1 cellular context compared by ENCODE assay signal in the genomic region with DNA sequence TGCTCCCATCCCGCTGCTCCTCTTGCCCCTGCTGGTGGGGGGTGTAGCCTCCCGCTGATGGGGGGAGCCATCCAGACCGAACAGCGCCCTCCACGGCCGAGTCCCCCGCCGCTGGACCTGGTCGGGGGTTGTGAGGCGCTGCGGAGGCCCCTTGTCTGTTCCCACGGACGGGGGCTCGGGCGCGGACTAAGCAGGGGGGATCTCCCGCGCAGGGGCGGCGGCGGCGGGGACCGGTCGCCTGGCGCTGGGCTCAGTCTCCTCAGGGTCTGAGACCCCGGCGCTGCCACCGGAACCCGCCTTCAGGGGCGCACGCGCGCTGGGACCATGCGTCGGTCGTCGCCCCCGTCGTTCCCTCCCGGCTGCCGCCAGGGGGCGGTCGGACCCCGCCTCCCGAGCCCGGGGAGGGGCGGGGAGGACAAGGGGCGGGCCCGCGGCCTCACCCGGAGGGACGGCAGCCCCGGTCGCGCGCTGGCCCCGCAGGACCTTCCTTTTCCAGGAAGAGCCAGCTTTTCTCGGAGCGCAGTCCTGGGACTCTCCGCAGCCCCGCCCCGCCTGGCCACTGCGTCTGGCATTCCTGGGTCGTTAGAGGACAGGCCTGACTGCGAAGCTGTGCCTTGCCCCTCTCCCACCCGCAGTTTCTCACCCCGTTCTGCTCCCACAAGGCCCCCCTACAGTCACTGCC.
A peak's percentile ranks its signal among the peaks of the same experiment; 100 is the strongest.
TF ChIP-seq lines count a peak whose summit lies in the region.

No MANE protein-coding gene starts in this region.

TF ChIP-seq in HepG2, 621 proteins besides CTCF, POLR2A, EP300 and RAD21 (continued from another document and continues in another):
- TF ChIP-seq, protein P1, sequence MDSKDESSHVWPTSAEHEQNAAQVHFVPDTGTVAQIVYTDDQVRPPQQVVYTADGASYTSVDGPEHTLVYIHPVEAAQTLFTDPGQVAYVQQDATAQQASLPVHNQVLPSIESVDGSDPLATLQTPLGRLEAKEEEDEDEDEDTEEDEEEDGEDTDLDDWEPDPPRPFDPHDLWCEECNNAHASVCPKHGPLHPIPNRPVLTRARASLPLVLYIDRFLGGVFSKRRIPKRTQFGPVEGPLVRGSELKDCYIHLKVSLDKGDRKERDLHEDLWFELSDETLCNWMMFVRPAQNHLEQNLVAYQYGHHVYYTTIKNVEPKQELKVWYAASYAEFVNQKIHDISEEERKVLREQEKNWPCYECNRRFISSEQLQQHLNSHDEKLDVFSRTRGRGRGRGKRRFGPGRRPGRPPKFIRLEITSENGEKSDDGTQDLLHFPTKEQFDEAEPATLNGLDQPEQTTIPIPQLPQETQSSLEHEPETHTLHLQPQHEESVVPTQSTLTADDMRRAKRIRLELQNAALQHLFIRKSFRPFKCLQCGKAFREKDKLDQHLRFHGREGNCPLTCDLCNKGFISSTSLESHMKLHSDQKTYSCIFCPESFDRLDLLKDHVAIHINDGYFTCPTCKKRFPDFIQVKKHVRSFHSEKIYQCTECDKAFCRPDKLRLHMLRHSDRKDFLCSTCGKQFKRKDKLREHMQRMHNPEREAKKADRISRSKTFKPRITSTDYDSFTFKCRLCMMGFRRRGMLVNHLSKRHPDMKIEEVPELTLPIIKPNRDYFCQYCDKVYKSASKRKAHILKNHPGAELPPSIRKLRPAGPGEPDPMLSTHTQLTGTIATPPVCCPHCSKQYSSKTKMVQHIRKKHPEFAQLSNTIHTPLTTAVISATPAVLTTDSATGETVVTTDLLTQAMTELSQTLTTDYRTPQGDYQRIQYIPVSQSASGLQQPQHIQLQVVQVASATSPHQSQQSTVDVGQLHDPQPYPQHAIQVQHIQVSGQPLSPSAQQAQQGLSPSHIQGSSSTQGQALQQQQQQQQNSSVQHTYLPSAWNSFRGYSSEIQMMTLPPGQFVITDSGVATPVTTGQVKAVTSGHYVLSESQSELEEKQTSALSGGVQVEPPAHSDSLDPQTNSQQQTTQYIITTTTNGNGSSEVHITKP (CRISPR knock-in tag; IDR thresholded peaks at IDR 0.05; ENCODE audit: low read depth) = no peak
- no peak; the same call in 1 of the 2 replicates for TF ChIP-seq HDAC1 (CRISPR knock-in tag; IDR thresholded peaks at IDR 0.05)
- TF ChIP-seq KMT2B (CRISPR knock-in tag; IDR thresholded peaks at IDR 0.05) = no peak
- no peak for TF ChIP-seq PPARG (CRISPR knock-in tag; conservative IDR thresholded peaks at IDR 0.05)
- no peak for TF ChIP-seq RFX1 (IDR thresholded peaks at IDR 0.05)
- peak; percentile 78 for TF ChIP-seq ARNTL (CRISPR knock-in tag; IDR thresholded peaks at IDR 0.05)
- no peak; the same call in 1 of the 2 replicates for TF ChIP-seq KLF6 (CRISPR knock-in tag; IDR thresholded peaks at IDR 0.05)
- no peak for TF ChIP-seq ZNF451 (CRISPR knock-in tag; IDR thresholded peaks at IDR 0.05)
- no peak for TF ChIP-seq KDM5A (IDR thresholded peaks at IDR 0.05; ENCODE audit: borderline replicate concordance, low read length)
- TF ChIP-seq, protein P2, sequence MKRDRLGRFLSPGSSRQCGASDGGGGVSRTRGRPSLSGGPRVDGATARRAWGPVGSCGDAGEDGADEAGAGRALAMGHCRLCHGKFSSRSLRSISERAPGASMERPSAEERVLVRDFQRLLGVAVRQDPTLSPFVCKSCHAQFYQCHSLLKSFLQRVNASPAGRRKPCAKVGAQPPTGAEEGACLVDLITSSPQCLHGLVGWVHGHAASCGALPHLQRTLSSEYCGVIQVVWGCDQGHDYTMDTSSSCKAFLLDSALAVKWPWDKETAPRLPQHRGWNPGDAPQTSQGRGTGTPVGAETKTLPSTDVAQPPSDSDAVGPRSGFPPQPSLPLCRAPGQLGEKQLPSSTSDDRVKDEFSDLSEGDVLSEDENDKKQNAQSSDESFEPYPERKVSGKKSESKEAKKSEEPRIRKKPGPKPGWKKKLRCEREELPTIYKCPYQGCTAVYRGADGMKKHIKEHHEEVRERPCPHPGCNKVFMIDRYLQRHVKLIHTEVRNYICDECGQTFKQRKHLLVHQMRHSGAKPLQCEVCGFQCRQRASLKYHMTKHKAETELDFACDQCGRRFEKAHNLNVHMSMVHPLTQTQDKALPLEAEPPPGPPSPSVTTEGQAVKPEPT (CRISPR knock-in tag; IDR thresholded peaks at IDR 0.05; ENCODE audit: low read depth) = no peak
- TF ChIP-seq HOXA3 (CRISPR knock-in tag; IDR thresholded peaks at IDR 0.05) = peak; percentile 78; the same call in 1 of the 2 replicates
- TF ChIP-seq ZKSCAN8 (CRISPR knock-in tag; IDR thresholded peaks at IDR 0.05; ENCODE audit: borderline replicate concordance) = no peak; the same call in 1 of the 2 replicates
- no peak for TF ChIP-seq ATAD3A (CRISPR knock-in tag; IDR thresholded peaks at IDR 0.05)
- TF ChIP-seq ELF4 (CRISPR knock-in tag; IDR thresholded peaks at IDR 0.05; ENCODE audit: borderline replicate concordance) = no peak
- TF ChIP-seq KDM4B (CRISPR knock-in tag; IDR thresholded peaks at IDR 0.05) = no peak
- no peak for TF ChIP-seq SOX6 (IDR thresholded peaks at IDR 0.05)
- peak; percentile 46; the same call in 1 of the 2 replicates for TF ChIP-seq SOX6 (CRISPR knock-in tag; IDR thresholded peaks at IDR 0.05)
- TF ChIP-seq FOXP1 (IDR thresholded peaks at IDR 0.05) = no peak
- no peak for TF ChIP-seq FOXP1 (CRISPR knock-in tag; IDR thresholded peaks at IDR 0.05)
- TF ChIP-seq ZNF205 (CRISPR knock-in tag; IDR thresholded peaks at IDR 0.05) = no peak
- TF ChIP-seq, protein P3, sequence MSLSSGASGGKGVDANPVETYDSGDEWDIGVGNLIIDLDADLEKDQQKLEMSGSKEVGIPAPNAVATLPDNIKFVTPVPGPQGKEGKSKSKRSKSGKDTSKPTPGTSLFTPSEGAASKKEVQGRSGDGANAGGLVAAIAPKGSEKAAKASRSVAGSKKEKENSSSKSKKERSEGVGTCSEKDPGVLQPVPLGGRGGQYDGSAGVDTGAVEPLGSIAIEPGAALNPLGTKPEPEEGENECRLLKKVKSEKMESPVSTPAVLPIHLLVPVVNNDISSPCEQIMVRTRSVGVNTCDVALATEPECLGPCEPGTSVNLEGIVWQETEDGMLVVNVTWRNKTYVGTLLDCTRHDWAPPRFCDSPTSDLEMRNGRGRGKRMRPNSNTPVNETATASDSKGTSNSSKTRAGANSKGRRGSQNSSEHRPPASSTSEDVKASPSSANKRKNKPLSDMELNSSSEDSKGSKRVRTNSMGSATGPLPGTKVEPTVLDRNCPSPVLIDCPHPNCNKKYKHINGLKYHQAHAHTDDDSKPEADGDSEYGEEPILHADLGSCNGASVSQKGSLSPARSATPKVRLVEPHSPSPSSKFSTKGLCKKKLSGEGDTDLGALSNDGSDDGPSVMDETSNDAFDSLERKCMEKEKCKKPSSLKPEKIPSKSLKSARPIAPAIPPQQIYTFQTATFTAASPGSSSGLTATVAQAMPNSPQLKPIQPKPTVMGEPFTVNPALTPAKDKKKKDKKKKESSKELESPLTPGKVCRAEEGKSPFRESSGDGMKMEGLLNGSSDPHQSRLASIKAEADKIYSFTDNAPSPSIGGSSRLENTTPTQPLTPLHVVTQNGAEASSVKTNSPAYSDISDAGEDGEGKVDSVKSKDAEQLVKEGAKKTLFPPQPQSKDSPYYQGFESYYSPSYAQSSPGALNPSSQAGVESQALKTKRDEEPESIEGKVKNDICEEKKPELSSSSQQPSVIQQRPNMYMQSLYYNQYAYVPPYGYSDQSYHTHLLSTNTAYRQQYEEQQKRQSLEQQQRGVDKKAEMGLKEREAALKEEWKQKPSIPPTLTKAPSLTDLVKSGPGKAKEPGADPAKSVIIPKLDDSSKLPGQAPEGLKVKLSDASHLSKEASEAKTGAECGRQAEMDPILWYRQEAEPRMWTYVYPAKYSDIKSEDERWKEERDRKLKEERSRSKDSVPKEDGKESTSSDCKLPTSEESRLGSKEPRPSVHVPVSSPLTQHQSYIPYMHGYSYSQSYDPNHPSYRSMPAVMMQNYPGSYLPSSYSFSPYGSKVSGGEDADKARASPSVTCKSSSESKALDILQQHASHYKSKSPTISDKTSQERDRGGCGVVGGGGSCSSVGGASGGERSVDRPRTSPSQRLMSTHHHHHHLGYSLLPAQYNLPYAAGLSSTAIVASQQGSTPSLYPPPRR (CRISPR knock-in tag; IDR thresholded peaks at IDR 0.05; ENCODE audit: borderline replicate concordance) = no peak
- TF ChIP-seq ZBED4 (CRISPR knock-in tag; IDR thresholded peaks at IDR 0.05; ENCODE audit: borderline replicate concordance) = peak; percentile 61; the same call in 1 of the 2 replicates
- TF ChIP-seq THYN1 (CRISPR knock-in tag; IDR thresholded peaks at IDR 0.05; ENCODE audit: borderline replicate concordance, low read depth) = no peak
- no peak for TF ChIP-seq CENPX (CRISPR knock-in tag; IDR thresholded peaks at IDR 0.05)
- no peak for TF ChIP-seq WIZ (CRISPR knock-in tag; IDR thresholded peaks at IDR 0.05)
- TF ChIP-seq XBP1 (CRISPR knock-in tag; IDR thresholded peaks at IDR 0.05) = no peak
- no peak for TF ChIP-seq ZNF891 (CRISPR knock-in tag; IDR thresholded peaks at IDR 0.05)
- no peak for TF ChIP-seq CHD4 (IDR thresholded peaks at IDR 0.05; ENCODE audit: borderline replicate concordance, low read length)
- TF ChIP-seq SNAI1 (CRISPR knock-in tag; IDR thresholded peaks at IDR 0.05; ENCODE audit: borderline replicate concordance) = 0 out of 2 replicates have a peak, but pooled peaks have one; percentile 45
- TF ChIP-seq ZFP36L2 (CRISPR knock-in tag; IDR thresholded peaks at IDR 0.05) = no peak
- TF ChIP-seq PHF5A (CRISPR knock-in tag; IDR thresholded peaks at IDR 0.05; ENCODE audit: low read depth, unreplicated experiment) = no peak
- TF ChIP-seq TEAD2 (CRISPR knock-in tag; IDR thresholded peaks at IDR 0.05) = no peak
- TF ChIP-seq NPAS2 (CRISPR knock-in tag; IDR thresholded peaks at IDR 0.05; ENCODE audit: borderline replicate concordance) = no peak
- TF ChIP-seq, protein P4, sequence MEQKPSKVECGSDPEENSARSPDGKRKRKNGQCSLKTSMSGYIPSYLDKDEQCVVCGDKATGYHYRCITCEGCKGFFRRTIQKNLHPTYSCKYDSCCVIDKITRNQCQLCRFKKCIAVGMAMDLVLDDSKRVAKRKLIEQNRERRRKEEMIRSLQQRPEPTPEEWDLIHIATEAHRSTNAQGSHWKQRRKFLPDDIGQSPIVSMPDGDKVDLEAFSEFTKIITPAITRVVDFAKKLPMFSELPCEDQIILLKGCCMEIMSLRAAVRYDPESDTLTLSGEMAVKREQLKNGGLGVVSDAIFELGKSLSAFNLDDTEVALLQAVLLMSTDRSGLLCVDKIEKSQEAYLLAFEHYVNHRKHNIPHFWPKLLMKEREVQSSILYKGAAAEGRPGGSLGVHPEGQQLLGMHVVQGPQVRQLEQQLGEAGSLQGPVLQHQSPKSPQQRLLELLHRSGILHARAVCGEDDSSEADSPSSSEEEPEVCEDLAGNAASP (CRISPR knock-in tag; IDR thresholded peaks at IDR 0.05; ENCODE audit: borderline replicate concordance) = peak; percentile 87
- no peak for TF ChIP-seq ZNF75D (CRISPR knock-in tag; IDR thresholded peaks at IDR 0.05; ENCODE audit: borderline replicate concordance)
- TF ChIP-seq HNRNPK (IDR thresholded peaks at IDR 0.05; ENCODE audit: low read depth, low read length, poor library complexity, severe bottlenecking) = peak; percentile 70
- TF ChIP-seq ZFP41 (CRISPR knock-in tag; IDR thresholded peaks at IDR 0.05; ENCODE audit: borderline replicate concordance) = no peak
- peak; percentile 27; the same call in 1 of the 2 replicates for TF ChIP-seq ZNF777 (CRISPR knock-in tag; IDR thresholded peaks at IDR 0.05)
- no peak for TF ChIP-seq RORA (CRISPR knock-in tag; IDR thresholded peaks at IDR 0.05)
- TF ChIP-seq SKI (IDR thresholded peaks at IDR 0.05; ENCODE audit: partially characterized antibody) = peak; percentile 30
- no peak for TF ChIP-seq IRX3 (CRISPR knock-in tag; IDR thresholded peaks at IDR 0.05; ENCODE audit: borderline replicate concordance, low read depth)
- TF ChIP-seq NFIB (CRISPR knock-in tag; IDR thresholded peaks at IDR 0.05; ENCODE audit: borderline replicate concordance) = no peak
- TF ChIP-seq, protein P5, sequence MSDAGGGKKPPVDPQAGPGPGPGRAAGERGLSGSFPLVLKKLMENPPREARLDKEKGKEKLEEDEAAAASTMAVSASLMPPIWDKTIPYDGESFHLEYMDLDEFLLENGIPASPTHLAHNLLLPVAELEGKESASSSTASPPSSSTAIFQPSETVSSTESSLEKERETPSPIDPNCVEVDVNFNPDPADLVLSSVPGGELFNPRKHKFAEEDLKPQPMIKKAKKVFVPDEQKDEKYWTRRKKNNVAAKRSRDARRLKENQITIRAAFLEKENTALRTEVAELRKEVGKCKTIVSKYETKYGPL (CRISPR knock-in tag; IDR thresholded peaks at IDR 0.05) = no peak; the same call in 1 of the 2 replicates
- no peak for TF ChIP-seq PCBP1 (IDR thresholded peaks at IDR 0.05; ENCODE audit: borderline replicate concordance, low read depth, low read length)
- TF ChIP-seq, protein P6, sequence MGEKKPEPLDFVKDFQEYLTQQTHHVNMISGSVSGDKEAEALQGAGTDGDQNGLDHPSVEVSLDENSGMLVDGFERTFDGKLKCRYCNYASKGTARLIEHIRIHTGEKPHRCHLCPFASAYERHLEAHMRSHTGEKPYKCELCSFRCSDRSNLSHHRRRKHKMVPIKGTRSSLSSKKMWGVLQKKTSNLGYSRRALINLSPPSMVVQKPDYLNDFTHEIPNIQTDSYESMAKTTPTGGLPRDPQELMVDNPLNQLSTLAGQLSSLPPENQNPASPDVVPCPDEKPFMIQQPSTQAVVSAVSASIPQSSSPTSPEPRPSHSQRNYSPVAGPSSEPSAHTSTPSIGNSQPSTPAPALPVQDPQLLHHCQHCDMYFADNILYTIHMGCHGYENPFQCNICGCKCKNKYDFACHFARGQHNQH (CRISPR knock-in tag; IDR thresholded peaks at IDR 0.05) = no peak; the same call in none of the 2 replicates
- TF ChIP-seq SRY (CRISPR knock-in tag; IDR thresholded peaks at IDR 0.05) = 0 out of 2 replicates have a peak, but pooled peaks have one; percentile 54
- peak; percentile 12; the same call in 1 of the 2 replicates for TF ChIP-seq MEIS2 (CRISPR knock-in tag; IDR thresholded peaks at IDR 0.05)
- TF ChIP-seq ZZZ3 (CRISPR knock-in tag; IDR thresholded peaks at IDR 0.05; ENCODE audit: borderline replicate concordance) = no peak
- TF ChIP-seq PAF1 (CRISPR knock-in tag; IDR thresholded peaks at IDR 0.05) = no peak
